29 cellular contexts compared by ENCODE assay signal in the genomic region with DNA sequence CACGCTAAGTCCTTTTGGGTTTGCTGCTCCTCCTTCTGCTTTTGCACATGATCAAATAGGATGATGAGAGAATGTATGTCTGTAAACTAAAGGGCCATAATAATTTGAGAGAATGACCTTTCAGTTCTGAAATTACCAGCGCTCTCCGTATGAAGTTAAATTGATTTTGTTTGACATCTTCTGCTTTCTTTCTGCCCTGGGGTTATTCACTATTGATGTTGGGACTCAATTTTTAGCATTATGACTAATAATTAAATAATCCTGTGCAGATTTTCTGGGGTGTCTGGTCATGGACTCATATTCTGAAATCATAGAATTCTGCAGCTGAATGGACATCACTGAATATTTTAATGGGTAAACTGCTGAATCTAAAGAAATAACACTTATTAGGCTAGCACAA.
"Had no signal": no experiment of that assay in that cellular context is flagged by ENCODE, and none has a peak within 500 bp of the region (broad histone marks: within the 10 kb centered on the region; RNA-seq: fewer than 3 reads in every experiment).

No MANE protein-coding gene starts in this region.

- H3K4me3 ChIP-seq: colonic mucosa, esophagus squamous epithelium, gastrocnemius medialis, heart right ventricle, left lung, lower lobe of right lung, mucosa of descending colon had no signal

- H3K27me3 Mint-ChIP-seq: dendritic cell treated with granulocyte-macrophage colony-stimulating factor and Interleukin-4, amounts not matched to agents 40 ng/mL and 50 ng/mL, for 4 days; effector memory CD8-positive, alpha-beta T cell; naive B cell; naive thymus-derived CD8-positive, alpha-beta T cell had no signal

- H3K9me3 Mint-ChIP-seq: dendritic cell treated with granulocyte-macrophage colony-stimulating factor and Interleukin-4, amounts not matched to agents 40 ng/mL and 50 ng/mL, for 4 days; endodermal cell; mesothelial cell of epicardium had no signal

- H3K4me1 Mint-ChIP-seq: endodermal cell; mesothelial cell of epicardium; naive B cell; naive thymus-derived CD8-positive, alpha-beta T cell had no signal

- H3K27ac ChIP-seq: colonic mucosa, epithelial cell of prostate, esophagus squamous epithelium, gastrocnemius medialis, heart right ventricle, left lung, lower lobe of right lung had no signal

- H3K27me3 ChIP-seq: colonic mucosa, esophagus squamous epithelium, gastrocnemius medialis, heart right ventricle, left lung had no signal

- H3K36me3 Mint-ChIP-seq: mesothelial cell of epicardium; naive B cell; naive thymus-derived CD8-positive, alpha-beta T cell had no signal

- H3K4me1 ChIP-seq: colonic mucosa, esophagus squamous epithelium, gastrocnemius medialis, heart right ventricle, left lung, lower lobe of right lung had no signal

- H3K36me3 ChIP-seq: colonic mucosa, esophagus squamous epithelium, gastrocnemius medialis, heart right ventricle, left lung, lower lobe of right lung had no signal

- H3K9me3 ChIP-seq: colonic mucosa, esophagus squamous epithelium, gastrocnemius medialis, left lung, lower lobe of right lung, mucosa of descending colon had no signal

- H3K4me3 Mint-ChIP-seq: dendritic cell treated with granulocyte-macrophage colony-stimulating factor and Interleukin-4, amounts not matched to agents 40 ng/mL and 50 ng/mL, for 4 days; effector memory CD8-positive, alpha-beta T cell; endodermal cell; mesothelial cell of epicardium; naive B cell; naive thymus-derived CD8-positive, alpha-beta T cell had no signal

- ATAC-seq: effector memory CD8-positive, alpha-beta T cell; esophagus mucosa; gastrocnemius medialis; heart right ventricle; left colon; left lung; left ventricle myocardium superior; lower lobe of right lung; mucosa of descending colon; naive thymus-derived CD8-positive, alpha-beta T cell had no signal

- H3K27ac Mint-ChIP-seq: dendritic cell treated with granulocyte-macrophage colony-stimulating factor and Interleukin-4, amounts not matched to agents 40 ng/mL and 50 ng/mL, for 4 days; effector memory CD8-positive, alpha-beta T cell; endodermal cell; mesothelial cell of epicardium; naive B cell; naive thymus-derived CD8-positive, alpha-beta T cell had no signal

- DNase-seq: colonic mucosa; cortex of kidney; effector CD8-positive, alpha-beta T cell; effector memory CD8-positive, alpha-beta T cell; endodermal cell; erythroblast; esophagus squamous epithelium; foreskin fibroblast; foreskin melanocyte; gastrocnemius medialis; glutamatergic neuron; head of caudate nucleus; heart right ventricle; hippocampal formation; islet precursor cell; kidney; kidney glomerular epithelial cell; left colon; left lung; left ventricle myocardium superior; lower lobe of right lung; mesenchymal stem cell; mucosa of descending colon; naive B cell; naive thymus-derived CD8-positive, alpha-beta T cell had no signal
